ENCODE assay signal across 8 cellular contexts in the genomic region with DNA sequence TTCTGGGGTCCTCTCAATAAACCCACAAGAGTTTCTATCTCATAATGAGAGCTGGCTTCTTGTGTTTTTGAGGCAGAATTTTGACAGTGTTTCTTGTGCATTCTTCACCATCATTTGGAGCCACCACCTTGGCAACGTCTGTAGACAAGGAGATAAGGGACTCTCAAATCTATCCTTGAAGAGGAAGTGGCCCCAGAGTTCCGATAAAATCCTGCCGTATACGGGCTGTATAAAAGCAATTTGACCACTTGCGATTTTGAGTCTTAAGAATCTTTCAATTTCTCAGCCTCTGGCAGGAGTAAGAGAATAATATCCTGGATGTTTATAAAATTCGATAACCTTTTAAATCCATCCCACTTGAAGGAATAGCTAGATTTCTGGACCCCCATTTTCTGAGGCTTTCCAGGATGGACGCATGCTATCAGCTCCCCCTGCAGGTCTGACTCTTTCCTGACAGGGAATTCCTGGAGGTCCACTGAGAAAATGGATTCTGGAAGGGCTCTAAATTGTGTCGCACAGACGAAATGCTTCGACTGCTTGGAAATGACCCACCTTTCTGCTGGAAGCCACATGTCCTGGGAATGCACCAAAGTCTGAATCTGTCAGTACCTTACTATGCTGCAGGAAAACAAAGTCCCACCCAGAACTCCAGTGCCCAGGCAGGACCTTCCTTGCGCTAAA. TPM values are rescaled to one million over a fixed set of nuclear protein-coding genes. Genes with fewer than 3 reads are reported as not detected.
DNase-seq lines count a peak whose midpoint lies in the region; ATAC-seq and TF ChIP-seq lines count a peak whose summit lies in the region.

No MANE protein-coding gene starts in this region.

- H3K9me2 ChIP-seq in GM23338 (ENCODE audit: insufficient read depth) (no peaks in the 10 kb centered on the region), PC-3 (replicated peaks; ENCODE audit: low read length) (no peaks in the 10 kb centered on the region)

- H3K4me3 Mint-ChIP-seq in GM23338: no peak overlapping the region
- no peak overlapping the region for H3K4me3 Mint-ChIP-seq in nephron

- H3K36me3 Mint-ChIP-seq in GM23338 (ENCODE audit: low read depth): peaks cover 10% of the 10 kb centered on the region; the same call in 2 of the 3 replicates
- H3K36me3 Mint-ChIP-seq in nephron (ENCODE audit: low read depth): no peaks in the 10 kb centered on the region

- H3K79me2 ChIP-seq in GM23338 (replicated peaks; ENCODE audit: insufficient read depth) (no peaks in the 10 kb centered on the region), PC-3 (ENCODE audit: low read length) (no peaks in the 10 kb centered on the region)

- H3K4me3 ChIP-seq in GM23338: no peak overlapping the region
- peak overlapping the region; percentile 60 for H3K4me3 ChIP-seq in PC-3 (ENCODE audit: low read length)

- H3K4me1 ChIP-seq in GM23338 (ENCODE audit: insufficient read depth) (no peaks in the 10 kb centered on the region), PC-3 (ENCODE audit: insufficient read depth, low read length) (peaks cover 14% of the 10 kb centered on the region)

- H3K9me3 ChIP-seq in PC-3 (ENCODE audit: low read length): no peaks in the 10 kb centered on the region

- DNase-seq in AG08396 (ENCODE audit: low spot score): peak; percentile 69
- DNase-seq in GM23338 (ENCODE audit: low spot score): peak; percentile 88
- peak; percentile 71 for DNase-seq in PC-3
- peak; percentile 68 for DNase-seq in epidermal melanocyte (ENCODE audit: insufficient read length, low spot score)
- no peak for DNase-seq in AML-193 (lab: John Stamatoyannopoulos, UW)

- peak overlapping the region; percentile 29; the same call in 1 of the 2 replicates for H2AFZ ChIP-seq in GM23338
- peak overlapping the region; percentile 73 for H2AFZ ChIP-seq in PC-3 (ENCODE audit: low read length)

- intact Hi-C loops in PC-3 (cut with micrococcal nuclease): loop anchor here (1.0 to 10.0 kb wide), 3 partner anchors 67 to 277 kb away; a partner anchor contains a TSS

- H3K27ac Mint-ChIP-seq in GM23338 (no peak overlapping the region), nephron (peak overlapping the region in 1 of 3 experiments; percentile 26)

- H3K9ac ChIP-seq in PC-3 (ENCODE audit: low read length): no peak overlapping the region

- H3K27ac ChIP-seq in GM23338 (ENCODE audit: low read depth) (no peak overlapping the region), PC-3 (ENCODE audit: low read length) (no peak overlapping the region)

- H3K9me3 Mint-ChIP-seq in GM23338: peaks cover 12% of the 10 kb centered on the region
- H3K9me3 Mint-ChIP-seq in nephron: peaks cover 3% of the 10 kb centered on the region

- CTCF ChIA-PET in PC-3 (lab: Charles Lee): interaction anchor here (0.7 to 1.7 kb wide), 5 partner anchors 15 to 177 kb away, joined by 3 to 7 read pairs (median 4); partner anchors contain the start of gene ROCK2

- H3K27me3 ChIP-seq in GM23338 (ENCODE audit: insufficient read depth) (no peaks in the 10 kb centered on the region), PC-3 (ENCODE audit: low read length) (no peaks in the 10 kb centered on the region)

- no TSS peak for BruUV-seq in PC-3 (replicated peaks; lab: Mats Ljungman, UMichigan)

- TF ChIP-seq CTCF in GM23338 (conservative IDR thresholded peaks at IDR 0.05; ENCODE audit: low read depth in 2 of 2): peak; percentile 89 to 91
- peak; percentile 93 for TF ChIP-seq CTCF in PC-3 (conservative IDR thresholded peaks at IDR 0.05; ENCODE audit: low read depth, low read length)
- TF ChIP-seq CTCF in nephron (IDR thresholded peaks at IDR 0.05; ENCODE audit: unreplicated experiment in 3 of 3): peak; percentile 56 to 76 (median 71)

- H3K4me1 Mint-ChIP-seq in GM23338: no peaks in the 10 kb centered on the region; the same call in 2 of the 3 replicates
- peaks cover 31% of the 10 kb centered on the region for H3K4me1 Mint-ChIP-seq in nephron

- H4K20me1 ChIP-seq in GM23338 (replicated peaks; ENCODE audit: insufficient read depth) (no peaks in the 10 kb centered on the region), PC-3 (ENCODE audit: low read length) (no peaks in the 10 kb centered on the region)

- H3K36me3 ChIP-seq in GM23338 (ENCODE audit: insufficient read depth) (no peaks in the 10 kb centered on the region), PC-3 (ENCODE audit: low read depth, low read length) (no peaks in the 10 kb centered on the region)

- H3K4me2 ChIP-seq in GM23338 (no peak overlapping the region), PC-3 (ENCODE audit: low read length) (peak overlapping the region; percentile 76)

- POLR2A ChIA-PET in PC-3 (lab: Charles Lee; ENCODE audit: unreplicated experiment): interaction anchor here (0.6 kb wide), 1 partner anchor 66 kb away, joined by 3 read pairs; no protein-coding TSS in a partner anchor

- ATAC-seq in GM23338 (peak; percentile 73), PC-3 (peak; percentile 55), GM18498 (IDR thresholded peaks at IDR 0.05; ENCODE audit: unreplicated experiment) (no peak), HG02981 (IDR thresholded peaks at IDR 0.05; ENCODE audit: unreplicated experiment) (no peak)

- H3K27me3 Mint-ChIP-seq in GM23338 (ENCODE audit: insufficient read depth, low read depth, poor library complexity): peaks cover 2% of the 10 kb centered on the region
- H3K27me3 Mint-ChIP-seq in nephron (ENCODE audit: low read depth): peaks cover 6% of the 10 kb centered on the region

- H3F3A ChIP-seq in GM23338 (replicated peaks; ENCODE audit: low read depth) (no peaks in the 10 kb centered on the region), PC-3 (ENCODE audit: low read length, unreplicated experiment) (no peaks in the 10 kb centered on the region)

TF ChIP-seq in GM23338, 12 proteins besides CTCF, POLR2A, EP300 and RAD21:
- TF ChIP-seq ZNF331 (CRISPR knock-in tag; IDR thresholded peaks at IDR 0.05; ENCODE audit: low read depth) (no peak), ZNF114 (CRISPR knock-in tag; IDR thresholded peaks at IDR 0.05) (0 out of 2 replicates have a peak, but pooled peaks have one; percentile 27)
TF ChIP-seq in GM23338: peak in this region for 1.

RNA-seq across cellular contexts. Expression of gene E2F6, which starts 54.1 kb away (rescaled TPM):
- 20.7 and 30.2 TPM in 2 replicates for total RNA-seq in GM23338 (2014; rRNA removed; shearing (Covaris generic))
- 11.9 and 16.9 TPM in 2 replicates for polyA plus RNA-seq in GM23338 (2016; fragmentation: Nextera tagmentation; extraction: Ambion mirVana)
- 26.8 and 27.1 TPM in 2 replicates for total RNA-seq in PC-3 (2014; rRNA removed)

Comparison
In these comparisons a context has a peak if more than half of its experiments do, and no peak if none do; other contexts are left out.
1. DNase-seq: peak in AG08396 (single experiment), GM23338 (single experiment), PC-3 (single experiment) and epidermal melanocyte (single experiment); none in AML-193 (0 of 2).
2. ATAC-seq: peak in GM23338 (single experiment) and PC-3 (single experiment); none in GM18498 (single experiment) and HG02981 (single experiment).
3. Peak in every context shown above with its lines, with median percentiles within 50 percentile points of each other: CTCF ChIP-seq.